24 cellular contexts compared by ENCODE assay signal in the genomic region with DNA sequence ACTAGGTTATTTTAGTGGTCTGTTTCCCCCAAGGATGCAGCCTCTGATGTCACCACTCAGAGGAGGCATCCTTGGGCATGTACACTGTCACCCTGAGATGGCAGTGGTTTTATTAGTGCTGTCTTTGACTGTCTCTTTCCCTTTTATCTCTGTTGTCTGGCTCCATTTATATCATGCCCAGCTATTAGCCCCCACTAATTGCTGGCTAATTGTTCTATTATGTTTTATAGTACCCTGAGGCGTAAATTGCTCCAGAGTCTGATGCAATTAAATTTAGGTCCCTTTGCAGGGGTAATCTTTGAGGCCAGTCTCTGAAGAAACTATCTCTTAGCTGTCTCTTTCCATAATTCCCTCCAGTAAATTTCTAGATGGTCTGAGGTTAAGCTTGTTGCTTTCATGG.
"Had no signal": no experiment of that assay in that cellular context is flagged by ENCODE, and none has a peak within 500 bp of the region (broad histone marks: within the 10 kb centered on the region; RNA-seq: fewer than 3 reads in every experiment).

No MANE protein-coding gene starts in this region.

- H2AFZ ChIP-seq: neural progenitor cell, parathyroid adenoma had no signal

- DNase-seq: occipital lobe; ovary; posterior cingulate gyrus; psoas muscle; right cardiac atrium; right lobe of liver; sigmoid colon; small intestine; stimulated activated CD4-positive, alpha-beta T cell treated with anti-CD3 and anti-CD28 coated beads, Interleukin-15, amount 100 ng/mL, for 24 hours; stimulated activated CD4-positive, alpha-beta T cell treated with anti-CD3 and anti-CD28 coated beads, Interleukin-2, amount 100 ng/mL, for 24 hours; stimulated activated CD4-positive, alpha-beta T cell treated with anti-CD3 and anti-CD28 coated beads, Interleukin-2, amount 100 ng/mL, for 48 hours; stimulated activated CD4-positive, alpha-beta T cell treated with anti-CD3 and anti-CD28 coated beads, Interleukin-4, amount 100 ng/mL, for 24 hours; stimulated activated naive B cell treated with anti-CD40 and anti-IgM and Interleukin-4, amounts not matched to agents 10 μg/mL and 1 μg/mL and 100 μg/mL, for 72 hours; stimulated activated naive CD4-positive, alpha-beta T cell treated with Interleukin-2 at 50 U/mL for 16 hours; stomach; thyroid gland; trophoblast cell; upper lobe of left lung had no signal

- H3K36me3 ChIP-seq: neural progenitor cell, ovary, right lobe of liver, sigmoid colon, stomach, thoracic aorta, thyroid gland, tibial nerve, upper lobe of left lung, vagina had no signal

- H3K9ac ChIP-seq: neural progenitor cell, parathyroid adenoma had no signal

- H3K79me2 ChIP-seq: parathyroid adenoma had no signal

- H3K9me3 ChIP-seq: ovary, psoas muscle, right lobe of liver, thoracic aorta, thyroid gland, upper lobe of left lung, vagina had no signal

- H3K4me2 ChIP-seq: neural progenitor cell had no signal

- H3K4me1 ChIP-seq: neural progenitor cell, parathyroid adenoma, psoas muscle, sigmoid colon, thyroid gland, tibial nerve, upper lobe of left lung, vagina had no signal

- H3K4me3 ChIP-seq: neural progenitor cell, ovary, psoas muscle, right lobe of liver, sigmoid colon, stomach, thoracic aorta, thyroid gland, tibial nerve, upper lobe of left lung, vagina had no signal

- H3K27me3 ChIP-seq: neural progenitor cell, ovary, right lobe of liver, sigmoid colon, stomach, thyroid gland, tibial nerve, upper lobe of left lung, vagina had no signal

- ATAC-seq: psoas muscle; right cardiac atrium; right lobe of liver; stimulated activated effector memory CD8-positive, alpha-beta T cell treated with anti-CD3 and anti-CD28 coated beads, Interleukin-12 subunit alpha, Interleukin-12 subunit beta, amount 100 ng/mL, for 72 hours; stimulated activated naive B cell treated with anti-CD40 and anti-IgM and Interleukin-4, amounts not matched to agents 10 μg/mL and 1 μg/mL and 100 μg/mL, for 72 hours had no signal

- H3K27ac ChIP-seq: neural progenitor cell, ovary, parathyroid adenoma, psoas muscle, right lobe of liver, sigmoid colon, stomach, thoracic aorta, thyroid gland, tibial nerve, upper lobe of left lung, vagina had no signal
